8 cellular contexts compared by ENCODE assay signal in the genomic region with DNA sequence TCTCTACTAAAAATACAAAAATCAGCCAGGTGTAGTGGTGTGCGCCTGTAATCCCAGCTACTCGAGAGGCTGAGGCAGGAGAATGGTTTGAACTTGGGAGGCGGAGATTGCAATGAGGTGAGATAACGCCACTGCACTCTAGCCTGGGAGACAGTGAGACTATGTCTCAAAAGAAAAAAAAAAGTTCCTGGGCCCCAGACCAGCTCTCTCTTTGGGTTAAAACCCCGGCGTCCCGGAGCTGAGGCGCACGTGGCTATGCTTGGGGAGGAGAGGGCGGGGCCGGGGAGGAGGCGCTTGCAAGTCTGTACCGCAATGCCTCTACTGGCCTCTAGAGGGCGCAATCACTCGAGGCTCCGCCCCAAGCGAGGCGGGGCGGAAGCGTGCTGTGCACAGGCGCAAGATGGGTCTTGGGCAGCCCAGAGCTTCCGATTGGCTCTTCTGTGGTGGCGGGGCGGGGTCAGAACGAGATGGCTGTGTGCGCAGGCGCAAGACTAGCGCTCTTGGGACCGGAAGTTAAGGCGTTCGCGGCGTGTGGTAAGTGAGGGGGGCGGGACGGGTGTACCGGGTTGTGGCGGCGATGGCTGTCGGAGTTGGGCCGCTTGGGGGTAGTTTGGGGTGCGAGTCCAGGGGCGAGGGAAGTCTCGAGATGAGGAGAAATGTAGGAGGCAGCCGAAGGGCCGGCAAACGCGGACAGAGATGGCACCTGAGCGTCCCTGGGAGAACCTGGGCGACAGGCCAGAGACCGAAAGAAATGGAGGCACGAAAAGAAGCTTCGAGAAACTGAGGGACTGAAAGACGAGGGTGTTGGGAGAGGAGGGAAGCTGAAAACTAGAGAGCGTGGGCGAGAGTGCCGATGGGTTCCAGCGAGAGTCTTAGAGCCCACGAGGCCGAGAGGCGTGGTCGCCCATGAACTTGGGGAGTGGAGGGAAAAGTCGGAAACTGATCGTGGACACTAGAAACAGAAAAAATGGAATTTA. TPM values are rescaled to one million over a fixed set of nuclear protein-coding genes. Genes with fewer than 3 reads are reported as not detected.
DNase-seq lines count a peak whose midpoint lies in the region; ATAC-seq and TF ChIP-seq lines count a peak whose summit lies in the region.

A gene with protein sequence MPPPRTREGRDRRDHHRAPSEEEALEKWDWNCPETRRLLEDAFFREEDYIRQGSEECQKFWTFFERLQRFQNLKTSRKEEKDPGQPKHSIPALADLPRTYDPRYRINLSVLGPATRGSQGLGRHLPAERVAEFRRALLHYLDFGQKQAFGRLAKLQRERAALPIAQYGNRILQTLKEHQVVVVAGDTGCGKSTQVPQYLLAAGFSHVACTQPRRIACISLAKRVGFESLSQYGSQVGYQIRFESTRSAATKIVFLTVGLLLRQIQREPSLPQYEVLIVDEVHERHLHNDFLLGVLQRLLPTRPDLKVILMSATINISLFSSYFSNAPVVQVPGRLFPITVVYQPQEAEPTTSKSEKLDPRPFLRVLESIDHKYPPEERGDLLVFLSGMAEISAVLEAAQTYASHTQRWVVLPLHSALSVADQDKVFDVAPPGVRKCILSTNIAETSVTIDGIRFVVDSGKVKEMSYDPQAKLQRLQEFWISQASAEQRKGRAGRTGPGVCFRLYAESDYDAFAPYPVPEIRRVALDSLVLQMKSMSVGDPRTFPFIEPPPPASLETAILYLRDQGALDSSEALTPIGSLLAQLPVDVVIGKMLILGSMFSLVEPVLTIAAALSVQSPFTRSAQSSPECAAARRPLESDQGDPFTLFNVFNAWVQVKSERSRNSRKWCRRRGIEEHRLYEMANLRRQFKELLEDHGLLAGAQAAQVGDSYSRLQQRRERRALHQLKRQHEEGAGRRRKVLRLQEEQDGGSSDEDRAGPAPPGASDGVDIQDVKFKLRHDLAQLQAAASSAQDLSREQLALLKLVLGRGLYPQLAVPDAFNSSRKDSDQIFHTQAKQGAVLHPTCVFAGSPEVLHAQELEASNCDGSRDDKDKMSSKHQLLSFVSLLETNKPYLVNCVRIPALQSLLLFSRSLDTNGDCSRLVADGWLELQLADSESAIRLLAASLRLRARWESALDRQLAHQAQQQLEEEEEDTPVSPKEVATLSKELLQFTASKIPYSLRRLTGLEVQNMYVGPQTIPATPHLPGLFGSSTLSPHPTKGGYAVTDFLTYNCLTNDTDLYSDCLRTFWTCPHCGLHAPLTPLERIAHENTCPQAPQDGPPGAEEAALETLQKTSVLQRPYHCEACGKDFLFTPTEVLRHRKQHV (plus strand): TSS at position 497 of the 977 bp plus-strand sequence. CDS start 3,716 bp downstream, outside the sequence.

- peak within 1 kb of the TSS; percentile 59 for H3K4me3 ChIP-seq in AG09309 (ENCODE audit: control insufficient read depth, low read depth, low read length)

- peak within 1 kb of the TSS; percentile 92 for H3K4me3 Mint-ChIP-seq in WTC11

- peak within 1 kb of the TSS; percentile 86 for H3K27ac Mint-ChIP-seq in WTC11

- H3K9me3 Mint-ChIP-seq in WTC11, result 0 out of 2 replicates have a peak, but pooled peaks cover 3% of the 10 kb centered on the region

- ATAC-seq in GM18909 (IDR thresholded peaks at IDR 0.05; ENCODE audit: poor library complexity, unreplicated experiment), result peak; percentile 95
- ATAC-seq in HG03175 (IDR thresholded peaks at IDR 0.05; ENCODE audit: unreplicated experiment), result peak; percentile 98
- ATAC-seq in WTC11, result peak; percentile 97

- CTCF ChIA-PET in WTC11 (lab: Charles Lee), result interaction anchor here (0.6 to 3.6 kb wide), 69 partner anchors 8 to 582 kb away, joined by 3 to 61 read pairs (median 5); a partner anchor contains a TSS

- peak; percentile 96 for DNase-seq in AG09309 (ENCODE audit: low read depth)
- peak; percentile 94 for DNase-seq in NCI-H226
- peak; percentile 99 for DNase-seq in WTC11 (ENCODE audit: low spot score)
- DNase-seq in caudate nucleus (lab: John Stamatoyannopoulos, UW), result peak; percentile 84 to 97 (median 95)
- peak; percentile 100 for DNase-seq in iPS-NIHi7 (ENCODE audit: extremely low spot score)
- peak; percentile 97 for DNase-seq in smooth muscle cell of the brain vasculature (ENCODE audit: low read depth, low spot score)

- peak within 1 kb of the TSS; percentile 76 for H3K27ac ChIP-seq in caudate nucleus (ENCODE audit: low read depth, low read length)

- peaks cover 34% of the 10 kb centered on the region for H3K36me3 Mint-ChIP-seq in WTC11

- H3K27me3 Mint-ChIP-seq in WTC11 (ENCODE audit: low read depth), result peaks cover 14% of the 10 kb centered on the region

- POLR2A ChIA-PET in WTC11 (lab: Charles Lee), result interaction anchor here (0.6 to 1.5 kb wide), 11 partner anchors 11 to 302 kb away, joined by 3 to 8 read pairs (median 4); a partner anchor contains a TSS

- H3K4me1 Mint-ChIP-seq in WTC11, result peaks cover 29% of the 10 kb centered on the region

- TF ChIP-seq CTCF in AG09309 (IDR thresholded peaks at IDR 0.05; ENCODE audit: control insufficient read depth, insufficient read depth, low read depth, low read length, missing control alignments) (peak; percentile 98), WTC11 (IDR thresholded peaks at IDR 0.05) (peak; percentile 99)

TF ChIP-seq in WTC11, 78 proteins besides CTCF, POLR2A, EP300 and RAD21 (continues in another document):
- peak; percentile 73 for TF ChIP-seq GABPB1 (CRISPR knock-in tag; IDR thresholded peaks at IDR 0.05)
- TF ChIP-seq, protein P1, sequence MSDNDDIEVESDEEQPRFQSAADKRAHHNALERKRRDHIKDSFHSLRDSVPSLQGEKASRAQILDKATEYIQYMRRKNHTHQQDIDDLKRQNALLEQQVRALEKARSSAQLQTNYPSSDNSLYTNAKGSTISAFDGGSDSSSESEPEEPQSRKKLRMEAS (CRISPR knock-in tag; IDR thresholded peaks at IDR 0.05), result peak; percentile 96
- peak; percentile 98 for TF ChIP-seq SP1 (CRISPR knock-in tag; conservative IDR thresholded peaks at IDR 0.05)
- TF ChIP-seq, protein P2, sequence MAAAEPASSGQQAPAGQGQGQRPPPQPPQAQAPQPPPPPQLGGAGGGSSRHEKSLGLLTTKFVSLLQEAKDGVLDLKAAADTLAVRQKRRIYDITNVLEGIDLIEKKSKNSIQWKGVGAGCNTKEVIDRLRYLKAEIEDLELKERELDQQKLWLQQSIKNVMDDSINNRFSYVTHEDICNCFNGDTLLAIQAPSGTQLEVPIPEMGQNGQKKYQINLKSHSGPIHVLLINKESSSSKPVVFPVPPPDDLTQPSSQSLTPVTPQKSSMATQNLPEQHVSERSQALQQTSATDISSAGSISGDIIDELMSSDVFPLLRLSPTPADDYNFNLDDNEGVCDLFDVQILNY (CRISPR knock-in tag; IDR thresholded peaks at IDR 0.05), result peak; percentile 70; the same call in 1 of the 2 replicates
- TF ChIP-seq, protein P3, sequence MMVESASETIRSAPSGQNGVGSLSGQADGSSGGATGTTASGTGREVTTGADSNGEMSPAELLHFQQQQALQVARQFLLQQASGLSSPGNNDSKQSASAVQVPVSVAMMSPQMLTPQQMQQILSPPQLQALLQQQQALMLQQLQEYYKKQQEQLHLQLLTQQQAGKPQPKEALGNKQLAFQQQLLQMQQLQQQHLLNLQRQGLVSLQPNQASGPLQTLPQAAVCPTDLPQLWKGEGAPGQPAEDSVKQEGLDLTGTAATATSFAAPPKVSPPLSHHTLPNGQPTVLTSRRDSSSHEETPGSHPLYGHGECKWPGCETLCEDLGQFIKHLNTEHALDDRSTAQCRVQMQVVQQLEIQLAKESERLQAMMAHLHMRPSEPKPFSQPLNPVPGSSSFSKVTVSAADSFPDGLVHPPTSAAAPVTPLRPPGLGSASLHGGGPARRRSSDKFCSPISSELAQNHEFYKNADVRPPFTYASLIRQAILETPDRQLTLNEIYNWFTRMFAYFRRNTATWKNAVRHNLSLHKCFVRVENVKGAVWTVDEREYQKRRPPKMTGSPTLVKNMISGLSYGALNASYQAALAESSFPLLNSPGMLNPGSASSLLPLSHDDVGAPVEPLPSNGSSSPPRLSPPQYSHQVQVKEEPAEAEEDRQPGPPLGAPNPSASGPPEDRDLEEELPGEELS (CRISPR knock-in tag; IDR thresholded peaks at IDR 0.05), result peak; percentile 70; the same call in 1 of the 2 replicates
- peak; percentile 88 for TF ChIP-seq NFYB (CRISPR knock-in tag; conservative IDR thresholded peaks at IDR 0.05; ENCODE audit: low read depth)
- TF ChIP-seq, protein P4, sequence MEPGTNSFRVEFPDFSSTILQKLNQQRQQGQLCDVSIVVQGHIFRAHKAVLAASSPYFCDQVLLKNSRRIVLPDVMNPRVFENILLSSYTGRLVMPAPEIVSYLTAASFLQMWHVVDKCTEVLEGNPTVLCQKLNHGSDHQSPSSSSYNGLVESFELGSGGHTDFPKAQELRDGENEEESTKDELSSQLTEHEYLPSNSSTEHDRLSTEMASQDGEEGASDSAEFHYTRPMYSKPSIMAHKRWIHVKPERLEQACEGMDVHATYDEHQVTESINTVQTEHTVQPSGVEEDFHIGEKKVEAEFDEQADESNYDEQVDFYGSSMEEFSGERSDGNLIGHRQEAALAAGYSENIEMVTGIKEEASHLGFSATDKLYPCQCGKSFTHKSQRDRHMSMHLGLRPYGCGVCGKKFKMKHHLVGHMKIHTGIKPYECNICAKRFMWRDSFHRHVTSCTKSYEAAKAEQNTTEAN (CRISPR knock-in tag; IDR thresholded peaks at IDR 0.05), result 0 out of 2 replicates have a peak, but pooled peaks have one; percentile 35
- TF ChIP-seq CREB1 (CRISPR knock-in tag; IDR thresholded peaks at IDR 0.05), result no peak
- TF ChIP-seq, protein P5, sequence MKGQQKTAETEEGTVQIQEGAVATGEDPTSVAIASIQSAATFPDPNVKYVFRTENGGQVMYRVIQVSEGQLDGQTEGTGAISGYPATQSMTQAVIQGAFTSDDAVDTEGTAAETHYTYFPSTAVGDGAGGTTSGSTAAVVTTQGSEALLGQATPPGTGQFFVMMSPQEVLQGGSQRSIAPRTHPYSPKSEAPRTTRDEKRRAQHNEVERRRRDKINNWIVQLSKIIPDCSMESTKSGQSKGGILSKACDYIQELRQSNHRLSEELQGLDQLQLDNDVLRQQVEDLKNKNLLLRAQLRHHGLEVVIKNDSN (CRISPR knock-in tag; IDR thresholded peaks at IDR 0.05), result peak; percentile 75; the same call in 1 of the 2 replicates
- no peak for TF ChIP-seq ZNF263 (CRISPR knock-in tag; IDR thresholded peaks at IDR 0.05; ENCODE audit: low read depth)
- TF ChIP-seq ZNF396 (CRISPR knock-in tag; IDR thresholded peaks at IDR 0.05; ENCODE audit: borderline replicate concordance), result no peak
- TF ChIP-seq ETV6 (CRISPR knock-in tag; IDR thresholded peaks at IDR 0.05), result 0 out of 2 replicates have a peak, but pooled peaks have one; percentile 42
- TF ChIP-seq ZNF232 (CRISPR knock-in tag; IDR thresholded peaks at IDR 0.05), result peak; percentile 81

RNA-seq across cellular contexts. Expression of the gene that starts here (rescaled TPM):
- 35.6 to 36.5 TPM (median 35.6 TPM) in 3 replicates for total RNA-seq in WTC11 (2021)

Comparison
In these comparisons a context has a peak if more than half of its experiments do, and no peak if none do; other contexts are left out.
1. Peak in every context shown above with its lines: DNase-seq, ATAC-seq, H3K4me3 ChIP-seq and H3K27ac ChIP-seq.